In the genomic region with DNA sequence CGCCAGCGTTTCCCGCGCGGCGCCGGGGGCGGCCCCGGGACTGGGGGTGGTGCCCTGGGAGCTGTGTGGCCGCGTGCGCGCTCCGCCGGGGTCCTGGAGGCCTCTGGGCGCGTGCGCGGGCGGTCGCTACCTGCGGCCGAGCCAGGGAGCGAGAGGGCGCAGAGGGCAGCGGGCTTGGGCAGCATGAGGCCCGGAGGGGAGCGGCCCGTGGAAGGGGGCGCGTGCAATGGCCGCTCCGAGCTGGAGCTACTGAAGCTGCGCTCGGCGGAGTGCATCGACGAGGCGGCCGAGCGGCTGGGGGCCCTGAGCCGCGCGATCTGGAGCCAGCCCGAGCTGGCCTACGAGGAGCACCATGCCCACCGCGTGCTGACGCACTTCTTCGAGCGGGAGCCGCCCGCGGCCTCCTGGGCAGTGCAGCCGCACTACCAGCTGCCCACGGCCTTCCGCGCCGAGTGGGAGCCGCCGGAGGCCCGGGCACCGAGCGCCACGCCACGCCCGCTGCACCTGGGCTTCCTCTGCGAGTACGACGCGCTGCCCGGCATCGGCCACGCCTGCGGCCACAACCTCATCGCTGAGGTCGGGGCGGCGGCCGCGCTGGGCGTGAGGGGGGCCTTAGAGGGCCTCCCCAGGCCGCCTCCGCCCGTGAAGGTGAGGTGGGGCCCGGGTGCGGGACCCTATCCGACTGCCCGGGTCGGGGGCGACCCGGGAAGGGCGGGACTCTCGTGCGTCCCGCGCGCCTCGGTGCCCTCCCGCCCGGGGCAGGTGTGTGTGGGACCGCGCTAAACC, we compare ENCODE assay signal across 8 cellular contexts. TPM values are rescaled to one million over a fixed set of nuclear protein-coding genes. Genes with fewer than 3 reads are reported as not detected.
DNase-seq lines count a peak whose midpoint lies in the region; ATAC-seq and TF ChIP-seq lines count a peak whose summit lies in the region.

A gene with protein sequence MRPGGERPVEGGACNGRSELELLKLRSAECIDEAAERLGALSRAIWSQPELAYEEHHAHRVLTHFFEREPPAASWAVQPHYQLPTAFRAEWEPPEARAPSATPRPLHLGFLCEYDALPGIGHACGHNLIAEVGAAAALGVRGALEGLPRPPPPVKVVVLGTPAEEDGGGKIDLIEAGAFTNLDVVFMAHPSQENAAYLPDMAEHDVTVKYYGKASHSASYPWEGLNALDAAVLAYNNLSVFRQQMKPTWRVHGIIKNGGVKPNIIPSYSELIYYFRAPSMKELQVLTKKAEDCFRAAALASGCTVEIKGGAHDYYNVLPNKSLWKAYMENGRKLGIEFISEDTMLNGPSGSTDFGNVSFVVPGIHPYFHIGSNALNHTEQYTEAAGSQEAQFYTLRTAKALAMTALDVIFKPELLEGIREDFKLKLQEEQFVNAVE (plus strand): TSS at position 94 of the 786 bp plus-strand sequence. CDS start 90 bp downstream, at position 184.

- CTCF ChIA-PET in WTC11 (lab: Charles Lee), result interaction anchor here (0.7 to 6.9 kb wide), 7 partner anchors 8 to 226 kb away, joined by 3 to 29 read pairs (median 3); no protein-coding TSS in a partner anchor

- POLR2A ChIA-PET in WTC11 (lab: Charles Lee), result interaction anchor here (0.5 to 1.6 kb wide), 4 partner anchors 56 to 442 kb away, joined by 3 to 11 read pairs (median 4); a partner anchor contains a TSS

- no peak within 1 kb of the TSS for H3K27ac Mint-ChIP-seq in WTC11

- no peaks in the 10 kb centered on the region for H3K36me3 ChIP-seq in kidney epithelial cell (ENCODE audit: control insufficient read depth, insufficient read depth, low read length)

- DNase-seq in NCI-H2081 (lab: John Stamatoyannopoulos, UW), result peak; percentile 64 to 81
- DNase-seq in NCI-H2081 treated with DMSO at 0.1 percent for 48 hours (lab: John Stamatoyannopoulos, UW), result no peak
- peak; percentile 41 for DNase-seq in NCI-H1417 treated with DMSO at 0.1 percent for 48 hours (lab: John Stamatoyannopoulos, UW)
- peak; percentile 58 for DNase-seq in WTC11 (ENCODE audit: low spot score)
- peak; percentile 18 to 44 for DNase-seq in cardiac fibroblast (ENCODE audit: low read depth in 2 of 2)
- no peak for DNase-seq in kidney epithelial cell (ENCODE audit: low read depth)
- DNase-seq in stimulated activated CD4-positive, alpha-beta T cell treated with anti-CD3 and anti-CD28 coated beads, Interleukin-1b, Interleukin-23, amount 100 ng/mL, for 24 hours (ENCODE audit: low read depth in 4 of 4, low spot score in 1 of 4), result peak; percentile 11 to 70 (median 50)

- TF ChIP-seq CTCF in WTC11 (IDR thresholded peaks at IDR 0.05) (no peak), cardiac fibroblast (IDR thresholded peaks at IDR 0.05; ENCODE audit: low read depth, low read length) (no peak), kidney epithelial cell (IDR thresholded peaks at IDR 0.05; ENCODE audit: insufficient read depth, low read length, poor library complexity, severe bottlenecking) (no peak)

- peaks cover 9% of the 10 kb centered on the region for H3K4me1 Mint-ChIP-seq in WTC11

- ATAC-seq in HG02759 (IDR thresholded peaks at IDR 0.05; ENCODE audit: unreplicated experiment), result peak; percentile 76
- ATAC-seq in WTC11, result peak; percentile 84

- peak within 1 kb of the TSS; percentile 47 to 61 for H3K4me3 ChIP-seq in cardiac fibroblast (replicated peaks in 1 of 2; ENCODE audit: low read depth in 2 of 2, low read length in 2 of 2)
- peak within 1 kb of the TSS; percentile 79 for H3K4me3 ChIP-seq in kidney epithelial cell (ENCODE audit: low read depth, low read length)

- no peaks in the 10 kb centered on the region for H3K9me3 Mint-ChIP-seq in WTC11

- peaks cover 75% of the 10 kb centered on the region for H3K27me3 Mint-ChIP-seq in WTC11 (ENCODE audit: low read depth)

- no peaks in the 10 kb centered on the region for H3K36me3 Mint-ChIP-seq in WTC11

- H3K4me3 Mint-ChIP-seq in WTC11, result peak within 1 kb of the TSS; percentile 67

- H3K27me3 ChIP-seq in kidney epithelial cell (ENCODE audit: control insufficient read depth, insufficient read depth, low read length), result no peaks in the 10 kb centered on the region

TF ChIP-seq in WTC11, 78 proteins besides CTCF, POLR2A, EP300 and RAD21 (continues in another document):
- TF ChIP-seq, protein P1, sequence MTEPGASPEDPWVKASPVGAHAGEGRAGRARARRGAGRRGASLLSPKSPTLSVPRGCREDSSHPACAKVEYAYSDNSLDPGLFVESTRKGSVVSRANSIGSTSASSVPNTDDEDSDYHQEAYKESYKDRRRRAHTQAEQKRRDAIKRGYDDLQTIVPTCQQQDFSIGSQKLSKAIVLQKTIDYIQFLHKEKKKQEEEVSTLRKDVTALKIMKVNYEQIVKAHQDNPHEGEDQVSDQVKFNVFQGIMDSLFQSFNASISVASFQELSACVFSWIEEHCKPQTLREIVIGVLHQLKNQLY (CRISPR knock-in tag; IDR thresholded peaks at IDR 0.05), result no peak; the same call in 1 of the 2 replicates
- TF ChIP-seq, protein P2, sequence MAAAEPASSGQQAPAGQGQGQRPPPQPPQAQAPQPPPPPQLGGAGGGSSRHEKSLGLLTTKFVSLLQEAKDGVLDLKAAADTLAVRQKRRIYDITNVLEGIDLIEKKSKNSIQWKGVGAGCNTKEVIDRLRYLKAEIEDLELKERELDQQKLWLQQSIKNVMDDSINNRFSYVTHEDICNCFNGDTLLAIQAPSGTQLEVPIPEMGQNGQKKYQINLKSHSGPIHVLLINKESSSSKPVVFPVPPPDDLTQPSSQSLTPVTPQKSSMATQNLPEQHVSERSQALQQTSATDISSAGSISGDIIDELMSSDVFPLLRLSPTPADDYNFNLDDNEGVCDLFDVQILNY (CRISPR knock-in tag; IDR thresholded peaks at IDR 0.05), result peak; percentile 98
- TF ChIP-seq ZNF121 (CRISPR knock-in tag; IDR thresholded peaks at IDR 0.05) (peak; percentile 95), CREB1 (CRISPR knock-in tag; IDR thresholded peaks at IDR 0.05) (peak; percentile 70; the same call in 1 of the 2 replicates), ZNF263 (CRISPR knock-in tag; IDR thresholded peaks at IDR 0.05; ENCODE audit: low read depth) (peak; percentile 69), ZNF219 (CRISPR knock-in tag; IDR thresholded peaks at IDR 0.05; ENCODE audit: borderline replicate concordance) (peak; percentile 85; the same call in 1 of the 2 replicates), ELF4 (CRISPR knock-in tag; IDR thresholded peaks at IDR 0.05; ENCODE audit: low read depth) (peak; percentile 80; the same call in 1 of the 2 replicates), SMAD4 (CRISPR knock-in tag; IDR thresholded peaks at IDR 0.05) (0 out of 2 replicates have a peak, but pooled peaks have one; percentile 26), ETV6 (CRISPR knock-in tag; IDR thresholded peaks at IDR 0.05) (peak; percentile 66), RORB (CRISPR knock-in tag; IDR thresholded peaks at IDR 0.05) (no peak), ZNF317 (CRISPR knock-in tag; IDR thresholded peaks at IDR 0.05; ENCODE audit: borderline replicate concordance, low read depth) (peak; percentile 29; the same call in 1 of the 2 replicates), GTF2I (CRISPR knock-in tag; conservative IDR thresholded peaks at IDR 0.05) (no peak), OVOL2 (CRISPR knock-in tag; IDR thresholded peaks at IDR 0.05; ENCODE audit: borderline replicate concordance) (no peak), MYBL2 (CRISPR knock-in tag; IDR thresholded peaks at IDR 0.05) (peak; percentile 96), ZNF232 (CRISPR knock-in tag; IDR thresholded peaks at IDR 0.05) (peak; percentile 71), HMGA2 (CRISPR knock-in tag; IDR thresholded peaks at IDR 0.05) (no peak), ESRRA (CRISPR knock-in tag; IDR thresholded peaks at IDR 0.05; ENCODE audit: borderline replicate concordance) (peak; percentile 86)
- TF ChIP-seq, protein P3, sequence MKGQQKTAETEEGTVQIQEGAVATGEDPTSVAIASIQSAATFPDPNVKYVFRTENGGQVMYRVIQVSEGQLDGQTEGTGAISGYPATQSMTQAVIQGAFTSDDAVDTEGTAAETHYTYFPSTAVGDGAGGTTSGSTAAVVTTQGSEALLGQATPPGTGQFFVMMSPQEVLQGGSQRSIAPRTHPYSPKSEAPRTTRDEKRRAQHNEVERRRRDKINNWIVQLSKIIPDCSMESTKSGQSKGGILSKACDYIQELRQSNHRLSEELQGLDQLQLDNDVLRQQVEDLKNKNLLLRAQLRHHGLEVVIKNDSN (CRISPR knock-in tag; IDR thresholded peaks at IDR 0.05), result peak; percentile 69
- TF ChIP-seq, protein P4, sequence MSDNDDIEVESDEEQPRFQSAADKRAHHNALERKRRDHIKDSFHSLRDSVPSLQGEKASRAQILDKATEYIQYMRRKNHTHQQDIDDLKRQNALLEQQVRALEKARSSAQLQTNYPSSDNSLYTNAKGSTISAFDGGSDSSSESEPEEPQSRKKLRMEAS (CRISPR knock-in tag; IDR thresholded peaks at IDR 0.05), result peak; percentile 96
- TF ChIP-seq, protein P5, sequence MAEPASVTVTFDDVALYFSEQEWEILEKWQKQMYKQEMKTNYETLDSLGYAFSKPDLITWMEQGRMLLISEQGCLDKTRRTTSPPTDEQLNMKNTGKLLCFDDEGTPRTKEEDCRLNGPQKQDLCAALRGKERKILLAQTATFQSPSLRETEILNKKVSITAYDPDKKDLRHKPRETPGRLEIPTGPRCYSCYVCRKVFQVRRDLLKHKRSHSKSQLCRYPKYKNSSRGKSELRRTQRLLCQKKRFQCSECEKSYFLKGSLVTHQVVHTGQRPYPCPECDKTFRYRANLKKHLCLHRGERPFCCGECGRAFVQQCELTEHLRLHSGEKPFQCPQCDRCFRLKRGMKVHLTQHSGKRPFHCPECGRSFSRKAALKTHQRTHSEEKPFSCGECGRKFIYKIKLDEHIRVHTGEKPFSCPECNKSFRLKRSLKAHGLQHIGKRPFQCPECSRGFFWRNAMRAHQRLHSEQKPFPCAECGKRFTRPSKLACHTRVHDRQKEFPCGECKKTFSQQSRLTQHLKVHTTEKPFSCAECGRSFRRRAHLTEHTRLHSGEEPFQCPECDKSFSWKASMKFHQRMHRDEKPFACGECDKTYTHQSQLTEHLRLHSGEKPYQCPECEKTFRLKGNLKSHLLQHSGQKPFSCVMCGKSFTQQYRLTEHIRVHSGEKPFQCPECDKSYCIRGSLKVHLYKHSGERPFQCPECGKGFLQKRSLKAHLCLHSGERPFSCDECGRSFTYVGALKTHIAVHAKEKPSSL (CRISPR knock-in tag; conservative IDR thresholded peaks at IDR 0.05), result no peak

RNA-seq across cellular contexts. Expression of the gene that starts here (rescaled TPM):
- 4.8 to 5.1 TPM (median 4.9 TPM) in 3 replicates for total RNA-seq in WTC11 (2021)
- total RNA-seq in kidney epithelial cell, result 23.0 and 26.4 TPM in 2 replicates

Comparison
In these comparisons a context has a peak if more than half of its experiments do, and no peak if none do; other contexts are left out.
1. DNase-seq: peak in NCI-H2081 (2 of 2), NCI-H1417 treated with DMSO at 0.1 percent for 48 hours (single experiment), WTC11 (single experiment), cardiac fibroblast (2 of 2) and stimulated activated CD4-positive, alpha-beta T cell treated with anti-CD3 and anti-CD28 coated beads, Interleukin-1b, Interleukin-23, amount 100 ng/mL, for 24 hours (4 of 4); none in NCI-H2081 treated with DMSO at 0.1 percent for 48 hours (single experiment) and kidney epithelial cell (single experiment).